ENCODE assay signal across 7 cellular contexts in genomic region chr17:9080983-9081382, GRCh38. TPM values are rescaled to one million over a fixed set of nuclear protein-coding genes. Genes with fewer than 3 reads are reported as not detected.
"Had no signal": no experiment of that assay in that cellular context is flagged by ENCODE, and none has a peak within 500 bp of the region (broad histone marks: within the 10 kb centered on the region; RNA-seq: fewer than 3 reads in every experiment).

No MANE protein-coding gene starts in this region.

- H3K4me1 Mint-ChIP-seq: GM23338 had no signal

- ATAC-seq: GM23338, K562 had no signal

- H3K27ac ChIP-seq: HL-60 had no signal

- H3K27ac Mint-ChIP-seq: GM23338, H9 had no signal

- H3K4me3 Mint-ChIP-seq: GM23338, H9 had no signal

- H3K4me3 ChIP-seq: GM23338, K562 had no signal

- DNase-seq: H9, HCEC 1CT, IMR-90 had no signal

RNA-seq across cellular contexts. Expression of gene NTN1, which starts 59.7 kb away (rescaled TPM):
- total RNA-seq: HT1080 had no signal
- polyA plus RNA-seq: K562 had no signal
